1 cellular context compared by ENCODE assay signal in the genomic region with DNA sequence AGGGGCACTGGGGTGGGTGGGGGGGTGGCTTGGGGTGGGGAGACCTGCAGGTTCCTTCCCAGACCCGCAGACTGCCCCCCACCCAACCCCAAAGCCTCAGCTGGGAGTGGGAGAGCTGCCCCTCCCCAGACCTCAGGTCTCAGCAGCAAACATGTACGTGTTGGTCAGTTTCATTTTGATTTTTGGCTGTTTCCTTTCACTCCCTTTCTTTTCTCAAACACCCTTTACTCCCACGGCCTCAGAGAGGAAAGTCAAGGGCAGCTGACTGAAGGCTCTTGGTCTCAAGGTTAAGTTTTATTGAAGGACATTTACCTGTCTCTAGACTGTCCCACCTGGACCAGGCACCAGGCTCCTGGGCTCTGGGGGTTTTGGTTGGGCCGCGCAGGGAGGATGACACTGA.
TF ChIP-seq lines count a peak whose summit lies in the region.

No MANE protein-coding gene starts in this region.

TF ChIP-seq in GM12878, 131 proteins besides CTCF, POLR2A, EP300 and RAD21:
- TF ChIP-seq HDAC2 (IDR thresholded peaks at IDR 0.05) (no peak), JUND (IDR thresholded peaks at IDR 0.05; ENCODE audit: low read depth, low read length) (no peak)
TF ChIP-seq in GM12878: peak in this region for 0.
